ENCODE assay signal across 8 cellular contexts in the genomic region with DNA sequence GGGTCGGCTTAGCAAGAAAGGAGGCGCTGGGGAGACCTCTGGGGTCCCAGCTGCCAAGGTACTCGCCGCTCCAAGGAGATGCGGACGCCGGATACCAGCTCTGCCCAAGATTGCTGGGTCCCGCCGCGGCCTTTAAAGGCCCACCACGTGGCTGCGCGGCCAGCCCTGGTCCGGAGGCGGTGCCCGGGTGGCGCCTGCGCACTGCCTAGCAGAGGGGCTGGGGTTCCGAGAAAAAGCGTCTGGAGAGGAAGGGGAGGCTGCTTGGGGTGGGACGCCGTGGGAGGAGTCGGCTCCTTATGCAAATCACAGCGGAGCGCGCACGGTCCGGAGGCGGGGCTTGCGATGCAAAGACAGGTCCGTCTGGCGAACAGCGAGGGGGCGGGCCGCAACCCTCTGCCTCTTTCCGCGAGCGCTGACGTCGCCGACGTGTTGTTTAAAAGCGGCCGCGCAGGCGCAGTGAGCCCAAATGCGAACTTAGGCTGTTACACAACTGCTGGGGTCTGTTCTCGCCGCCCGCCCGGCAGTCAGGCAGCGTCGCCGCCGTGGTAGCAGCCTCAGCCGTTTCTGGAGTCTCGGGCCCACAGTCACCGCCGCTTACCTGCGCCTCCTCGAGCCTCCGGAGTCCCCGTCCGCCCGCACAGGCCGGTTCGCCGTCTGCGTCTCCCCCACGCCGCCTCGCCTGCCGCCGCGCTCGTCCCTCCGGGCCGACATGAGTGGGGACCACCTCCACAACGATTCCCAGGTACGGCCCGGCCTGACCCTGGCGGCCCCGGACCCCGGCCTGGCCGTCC. TPM values are rescaled to one million over a fixed set of nuclear protein-coding genes. Genes with fewer than 3 reads are reported as not detected.
DNase-seq lines count a peak whose midpoint lies in the region; ATAC-seq and TF ChIP-seq lines count a peak whose summit lies in the region.

TSS of gene TOP1 (plus strand) at position 464 of the 791 bp plus-strand sequence. CDS start at position 710, 246 bp downstream.

- peak; percentile 96 to 99 for TF ChIP-seq POLR2A in Peyer's patch (IDR thresholded peaks at IDR 0.05)

- no peak for TF ChIP-seq CTCF in KMS-11 (conservative IDR thresholded peaks at IDR 0.05; ENCODE audit: low read depth, low read length)
- TF ChIP-seq CTCF in Peyer's patch (IDR thresholded peaks at IDR 0.05) = peak in 1 of 6 experiments; percentile 13

- peaks cover 49% of the 10 kb centered on the region for H3K79me2 ChIP-seq in KMS-11 (ENCODE audit: insufficient read depth, low read depth)

- H3K27me3 ChIP-seq in KMS-11 (ENCODE audit: insufficient read depth, low read depth) (no peaks in the 10 kb centered on the region), Peyer's patch (no peaks in the 10 kb centered on the region), muscle layer of duodenum (ENCODE audit: low read depth, low read length) (no peaks in the 10 kb centered on the region)

- H3K4me3 ChIP-seq in KMS-11 (IDR thresholded peaks at IDR 0.05; ENCODE audit: insufficient read depth, low read depth, low read length) (no peak within 1 kb of the TSS), Peyer's patch (peak within 1 kb of the TSS; percentile 91 to 100 (median 96)), muscle layer of duodenum (ENCODE audit: low read depth in 1 of 2, low read length in 2 of 2) (peak within 1 kb of the TSS; percentile 88)

- ATAC-seq in GM21737 (IDR thresholded peaks at IDR 0.05; ENCODE audit: unreplicated experiment) (peak; percentile 94), esophagus mucosa (peak; percentile 98)

- peaks cover 48% of the 10 kb centered on the region for H3K4me1 ChIP-seq in KMS-11 (ENCODE audit: low read depth, poor library complexity, severe bottlenecking)
- peaks cover 0 to 38% (median 4%) of the 10 kb centered on the region in 4 donors for H3K4me1 ChIP-seq in Peyer's patch
- H3K4me1 ChIP-seq in muscle layer of duodenum (ENCODE audit: control insufficient read depth in 1 of 2, insufficient read depth in 2 of 2, low read length in 2 of 2) = peaks cover 30 to 33% of the 10 kb centered on the region in 2 donors

- H3K9ac ChIP-seq in KMS-11 = peak within 1 kb of the TSS; percentile 99

- DNase-seq in DMS53 treated with DMSO at 0.1 percent for 48 hours (lab: John Stamatoyannopoulos, UW; ENCODE audit: unreplicated experiment) = peak; percentile 96
- peak; percentile 100 for DNase-seq in Peyer's patch
- peak; percentile 100 for DNase-seq in activated T-cell treated with anti-CD3 and anti-CD28 coated beads, Interleukin-2, amount 50 U/mL, for 48 hours
- DNase-seq in stimulated activated CD8-positive, alpha-beta memory T cell treated with anti-CD3 and anti-CD28 coated beads, Interleukin-7, amount 100 ng/mL, for 4 hours (ENCODE audit: low read depth in 2 of 2) = peak; percentile 100

- peak within 1 kb of the TSS; percentile 91 for H3K27ac ChIP-seq in KMS-11
- peak within 1 kb of the TSS; percentile 94 to 99 (median 99) for H3K27ac ChIP-seq in Peyer's patch
- H3K27ac ChIP-seq in muscle layer of duodenum (ENCODE audit: low read length) = peak within 1 kb of the TSS; percentile 96

- H3K36me3 ChIP-seq in KMS-11 (ENCODE audit: insufficient read depth) = no peaks in the 10 kb centered on the region
- no peaks in the 10 kb centered on the region for H3K36me3 ChIP-seq in Peyer's patch
- no peaks in the 10 kb centered on the region for H3K36me3 ChIP-seq in muscle layer of duodenum (ENCODE audit: control insufficient read depth in 1 of 2, insufficient read depth in 2 of 2, low read length in 2 of 2)

- H2AFZ ChIP-seq in KMS-11 (ENCODE audit: low read depth) = peak within 1 kb of the TSS; percentile 42

- H4K20me1 ChIP-seq in KMS-11 (ENCODE audit: insufficient read depth) = peaks cover 30% of the 10 kb centered on the region

- H3K9me3 ChIP-seq in Peyer's patch (no peaks in the 10 kb centered on the region), muscle layer of duodenum (ENCODE audit: control insufficient read depth in 1 of 2, low read length in 2 of 2) (no peaks in the 10 kb centered on the region)

- peak within 1 kb of the TSS; percentile 84 for H3K4me2 ChIP-seq in KMS-11

RNA-seq across cellular contexts. Expression of gene TOP1, which starts in this region (rescaled TPM):
- 10 to 100 TPM; 34.4 to 72.6 (median 39.8) TPM for total RNA-seq in Peyer's patch
- total RNA-seq in esophagus mucosa = 36.6 TPM
